Comparison of ENCODE assay signal across 23 cellular contexts in the genomic region with DNA sequence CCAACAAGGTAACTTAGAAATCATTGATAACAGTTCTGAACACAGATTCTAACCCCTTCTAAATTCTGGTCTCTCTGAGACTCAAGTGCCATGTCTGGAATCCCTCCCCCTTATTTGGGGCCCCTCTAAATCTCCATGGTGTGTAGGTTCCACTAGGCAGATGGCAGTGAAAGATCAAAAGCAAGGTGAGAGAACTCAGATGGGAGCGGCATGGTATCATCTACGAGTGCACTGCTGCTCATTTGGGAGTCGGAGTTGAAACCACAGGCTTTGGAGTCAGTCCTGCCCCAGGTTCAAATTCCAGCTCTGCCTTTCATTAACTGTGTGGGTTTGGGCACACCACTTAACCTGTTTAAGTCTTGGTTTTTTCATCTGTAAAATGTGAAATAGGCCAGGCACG.
"Had no signal": no experiment of that assay in that cellular context is flagged by ENCODE, and none has a peak within 500 bp of the region (broad histone marks: within the 10 kb centered on the region; RNA-seq: fewer than 3 reads in every experiment).

No MANE protein-coding gene starts in this region.

- H3K27me3 ChIP-seq: brain microvascular endothelial cell had no signal

- H3K27ac Mint-ChIP-seq: activated CD8-positive, alpha-beta T cell treated with anti-CD3 and anti-CD28 coated beads for 36 hours; activated naive CD4-positive, alpha-beta T cell treated with anti-CD3 and anti-CD28 coated beads, Interleukin-2, amount 10 ng/mL, durations not matched to agents 7 days and 5 days; activated naive CD8-positive, alpha-beta T cell treated with anti-CD3 and anti-CD28 coated beads for 36 hours; activated T-cell treated with anti-CD3 and anti-CD28 coated beads, Interleukin-2, amount 50 U/mL, for 72 hours; activated T-helper 2 cell treated with anti-CD3 and anti-CD28 coated beads, Interferon-gamma antibody, Interleukin-2, Interleukin-4, amounts not matched to agents 10 μg/mL and 5 μg/mL and 100 μg/mL, durations not matched to agents 14 hours and 24 hours and 36 hours had no signal

- H3K4me1 Mint-ChIP-seq: activated naive CD4-positive, alpha-beta T cell treated with anti-CD3 and anti-CD28 coated beads, Interleukin-2, amount 10 ng/mL, durations not matched to agents 7 days and 5 days had no signal

- H3K4me3 ChIP-seq: SK-N-MC had no signal

- H3K36me3 Mint-ChIP-seq: activated naive CD4-positive, alpha-beta T cell treated with anti-CD3 and anti-CD28 coated beads, Interleukin-2, amount 10 ng/mL, durations not matched to agents 7 days and 5 days; activated naive CD8-positive, alpha-beta T cell treated with anti-CD3 and anti-CD28 coated beads for 36 hours had no signal

- H3K27me3 Mint-ChIP-seq: activated naive CD4-positive, alpha-beta T cell treated with anti-CD3 and anti-CD28 coated beads, Interleukin-2, amount 10 ng/mL, durations not matched to agents 7 days and 5 days; activated naive CD8-positive, alpha-beta T cell treated with anti-CD3 and anti-CD28 coated beads for 36 hours had no signal

- H3K36me3 ChIP-seq: brain microvascular endothelial cell had no signal

- DNase-seq: activated CD4-positive, alpha-beta T cell treated with anti-CD3 and anti-CD28 coated beads for 4 hours; activated CD8-positive, alpha-beta memory T cell treated with anti-CD3 and anti-CD28 coated beads, Interleukin-2, amount 50 U/mL, for 4 hours; activated CD8-positive, alpha-beta T cell treated with anti-CD3 and anti-CD28 coated beads for 36 hours; activated gamma-delta T cell treated with Interleukin-2 at 50 U/mL for 16 hours; activated naive CD4-positive, alpha-beta T cell treated with anti-CD3 and anti-CD28 coated beads, Interleukin-2, amount 10 ng/mL, durations not matched to agents 7 days and 5 days; activated naive CD8-positive, alpha-beta T cell treated with anti-CD3 and anti-CD28 coated beads for 36 hours; activated T-cell treated with anti-CD3 and anti-CD28 coated beads, Interleukin-2, amount 50 U/mL, for 72 hours; brain microvascular endothelial cell; MM.1S; NCI-H1105; NCI-H1436; NCI-H1694 treated with DMSO at 0.1 percent for 48 hours; NCI-H2029 treated with DMSO at 0.1 percent for 48 hours; NCI-H446 treated with DMSO at 0.1 percent for 48 hours; NCI-H526; RPMI8226; T-helper 1 cell had no signal

- H3K4me3 Mint-ChIP-seq: activated CD8-positive, alpha-beta T cell treated with anti-CD3 and anti-CD28 coated beads for 36 hours; activated naive CD4-positive, alpha-beta T cell treated with anti-CD3 and anti-CD28 coated beads, Interleukin-2, amount 10 ng/mL, durations not matched to agents 7 days and 5 days; activated naive CD8-positive, alpha-beta T cell treated with anti-CD3 and anti-CD28 coated beads for 36 hours; activated T-cell treated with anti-CD3 and anti-CD28 coated beads, Interleukin-2, amount 50 U/mL, for 72 hours had no signal

- H3K9me3 Mint-ChIP-seq: activated CD8-positive, alpha-beta T cell treated with anti-CD3 and anti-CD28 coated beads for 36 hours; activated naive CD4-positive, alpha-beta T cell treated with anti-CD3 and anti-CD28 coated beads, Interleukin-2, amount 10 ng/mL, durations not matched to agents 7 days and 5 days; activated naive CD8-positive, alpha-beta T cell treated with anti-CD3 and anti-CD28 coated beads for 36 hours; activated T-cell treated with anti-CD3 and anti-CD28 coated beads, Interleukin-2, amount 50 U/mL, for 72 hours; activated T-helper 2 cell treated with anti-CD3 and anti-CD28 coated beads, Interferon-gamma antibody, Interleukin-2, Interleukin-4, amounts not matched to agents 10 μg/mL and 5 μg/mL and 100 μg/mL, durations not matched to agents 14 hours and 24 hours and 36 hours had no signal

- H3K27ac ChIP-seq: brain microvascular endothelial cell, KMS-11, SK-N-MC, VCaP had no signal

- ATAC-seq: activated CD4-positive, CD25-positive, alpha-beta regulatory T cell treated with anti-CD3 and anti-CD28 coated beads, Interleukin-2, amount 50 U/mL, for 24 hours; activated CD8-positive, alpha-beta T cell treated with anti-CD3 and anti-CD28 coated beads for 36 hours; activated T-cell treated with anti-CD3 and anti-CD28 coated beads, Interleukin-2, amount 50 U/mL, for 72 hours; Right ventricle myocardium inferior had no signal
